8 cellular contexts compared by ENCODE assay signal in the genomic region with DNA sequence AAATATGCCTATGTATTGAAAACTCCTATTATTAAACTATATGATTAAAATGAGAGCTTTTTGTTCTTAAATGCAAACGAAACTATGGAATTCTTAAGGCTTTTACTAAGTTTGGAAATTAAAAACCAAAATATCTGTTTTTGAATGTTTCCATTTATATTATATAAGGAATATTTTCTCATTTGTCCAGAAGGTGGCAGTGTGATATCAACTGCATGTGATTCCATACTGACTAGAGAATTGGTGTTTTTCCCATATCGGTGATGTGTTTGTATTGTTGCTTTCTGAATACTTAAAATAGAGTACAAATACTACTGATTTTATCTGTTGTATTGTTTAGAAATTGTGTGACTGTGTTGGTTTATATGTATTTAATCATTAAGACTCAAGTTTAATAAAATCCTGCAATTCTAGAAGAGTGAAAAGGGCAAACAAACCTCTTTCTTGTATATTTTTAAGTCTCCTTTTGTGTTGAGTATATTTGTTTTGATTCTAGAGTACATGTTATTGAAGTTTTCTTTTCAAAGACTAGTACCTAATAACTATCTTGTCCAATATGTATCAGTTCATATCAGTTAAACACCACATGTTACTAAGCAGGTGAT.
A peak's percentile ranks its signal among the peaks of the same experiment; 100 is the strongest.
DNase-seq lines count a peak whose midpoint lies in the region; ATAC-seq, FAIRE-seq and TF ChIP-seq lines count a peak whose summit lies in the region.

No MANE protein-coding gene starts in this region.

- H3K27me3 Mint-ChIP-seq in astrocyte (ENCODE audit: low read depth, unreplicated experiment), result no peaks in the 10 kb centered on the region
- H3K27me3 Mint-ChIP-seq in stimulated activated memory B cell treated with anti-CD40 and anti-IgM and Interleukin-4, amounts not matched to agents 10 μg/mL and 1 μg/mL and 100 μg/mL, for 72 hours, result no peaks in the 10 kb centered on the region

- no peaks in the 10 kb centered on the region for H3K4me1 ChIP-seq in astrocyte (ENCODE audit: insufficient read depth, low read length)
- no peaks in the 10 kb centered on the region for H3K4me1 ChIP-seq in uterus

- H3K9me3 ChIP-seq in astrocyte (ENCODE audit: insufficient read depth, low read depth, low read length) (peaks cover 1% of the 10 kb centered on the region), uterus (no peaks in the 10 kb centered on the region)

- H3K4me1 Mint-ChIP-seq in astrocyte (ENCODE audit: low read depth, unreplicated experiment), result peaks cover 13% of the 10 kb centered on the region
- H3K4me1 Mint-ChIP-seq in stimulated activated memory B cell treated with anti-CD40 and anti-IgM and Interleukin-4, amounts not matched to agents 10 μg/mL and 1 μg/mL and 100 μg/mL, for 72 hours, result no peaks in the 10 kb centered on the region

- no peak for ATAC-seq in stimulated activated memory B cell treated with anti-CD40 and anti-IgM and Interleukin-4, amounts not matched to agents 10 μg/mL and 1 μg/mL and 100 μg/mL, for 72 hours
- ATAC-seq in GM18502 (IDR thresholded peaks at IDR 0.05; ENCODE audit: poor library complexity, unreplicated experiment), result no peak

- H3K9ac ChIP-seq in astrocyte (ENCODE audit: low read length), result peak overlapping the region; percentile 18

- DNase-seq in GM06990 (ENCODE audit: extremely low read depth, insufficient read length) (peak; percentile 6), H4 (ENCODE audit: low spot score) (peak; percentile 46), NCI-H1694 (lab: John Stamatoyannopoulos, UW) (peak; percentile 32), astrocyte (ENCODE audit: low read depth) (peak; percentile 47), kidney glomerular epithelial cell (lab: John Stamatoyannopoulos, UW) (peak; percentile 67), uterus (no peak)

- no peaks in the 10 kb centered on the region for H3K79me2 ChIP-seq in astrocyte (ENCODE audit: insufficient read depth, low read length)

- H3K27me3 ChIP-seq in GM06990 (replicated peaks; ENCODE audit: control insufficient read depth, insufficient read depth, low read length) (no peaks in the 10 kb centered on the region), astrocyte (ENCODE audit: insufficient read depth, low read length) (no peaks in the 10 kb centered on the region), uterus (no peaks in the 10 kb centered on the region)

- TF ChIP-seq POLR2A in uterus (IDR thresholded peaks at IDR 0.05), result no peak

- peak; percentile 55 for TF ChIP-seq CTCF in GM06990 (IDR thresholded peaks at IDR 0.05; ENCODE audit: insufficient read depth, low read length, poor library complexity, severe bottlenecking)
- TF ChIP-seq CTCF in astrocyte (IDR thresholded peaks at IDR 0.05; ENCODE audit: insufficient read depth, low read depth, low read length), result peak; percentile 50
- TF ChIP-seq CTCF in uterus (IDR thresholded peaks at IDR 0.05), result peak; percentile 56 to 75 (median 73)

- peak; percentile 80 for FAIRE-seq in astrocyte (lab: Jason Lieb, UNC)

- H3K27ac ChIP-seq in astrocyte (ENCODE audit: low read depth, low read length), result peak overlapping the region; percentile 3
- peak overlapping the region in 1 of 2 donors; percentile 61 for H3K27ac ChIP-seq in uterus

- H3K4me3 ChIP-seq in GM06990 (replicated peaks; ENCODE audit: low read depth, low read length), result no peak overlapping the region
- no peak overlapping the region for H3K4me3 ChIP-seq in astrocyte (ENCODE audit: insufficient read depth, low read depth, low read length)
- no peak overlapping the region for H3K4me3 ChIP-seq in uterus

- H3K9me3 Mint-ChIP-seq in astrocyte (ENCODE audit: unreplicated experiment), result no peaks in the 10 kb centered on the region
- H3K9me3 Mint-ChIP-seq in stimulated activated memory B cell treated with anti-CD40 and anti-IgM and Interleukin-4, amounts not matched to agents 10 μg/mL and 1 μg/mL and 100 μg/mL, for 72 hours, result no peaks in the 10 kb centered on the region

- no peaks in the 10 kb centered on the region for H3K36me3 Mint-ChIP-seq in astrocyte (ENCODE audit: low read depth, unreplicated experiment)
- H3K36me3 Mint-ChIP-seq in stimulated activated memory B cell treated with anti-CD40 and anti-IgM and Interleukin-4, amounts not matched to agents 10 μg/mL and 1 μg/mL and 100 μg/mL, for 72 hours, result no peaks in the 10 kb centered on the region

- H3K4me2 ChIP-seq in astrocyte (ENCODE audit: low read length), result no peak overlapping the region

- H3K36me3 ChIP-seq in GM06990 (ENCODE audit: control insufficient read depth, insufficient read depth, low read length), result no peaks in the 10 kb centered on the region
- H3K36me3 ChIP-seq in astrocyte (ENCODE audit: insufficient read depth, low read length), result no peaks in the 10 kb centered on the region
- H3K36me3 ChIP-seq in uterus, result no peaks in the 10 kb centered on the region

- intact Hi-C loops in uterus (cut with DNase I; ENCODE audit: low total_unique reads), result no loop called here

- H3K27ac Mint-ChIP-seq in astrocyte (ENCODE audit: unreplicated experiment), result peak overlapping the region; percentile 88
- H3K27ac Mint-ChIP-seq in stimulated activated memory B cell treated with anti-CD40 and anti-IgM and Interleukin-4, amounts not matched to agents 10 μg/mL and 1 μg/mL and 100 μg/mL, for 72 hours, result no peak overlapping the region

- no peaks in the 10 kb centered on the region for H4K20me1 ChIP-seq in astrocyte (ENCODE audit: insufficient read depth, low read length)

- peak overlapping the region; percentile 35 for H2AFZ ChIP-seq in astrocyte (ENCODE audit: low read depth, low read length)

- H3K4me3 Mint-ChIP-seq in astrocyte (ENCODE audit: unreplicated experiment), result no peak overlapping the region
- no peak overlapping the region for H3K4me3 Mint-ChIP-seq in stimulated activated memory B cell treated with anti-CD40 and anti-IgM and Interleukin-4, amounts not matched to agents 10 μg/mL and 1 μg/mL and 100 μg/mL, for 72 hours

Comparison
In these comparisons a context has a peak if more than half of its experiments do, and no peak if none do; other contexts are left out.
1. DNase-seq: peak in GM06990 (single experiment), H4 (single experiment), NCI-H1694 (single experiment), astrocyte (single experiment) and kidney glomerular epithelial cell (single experiment); none in uterus (0 of 2).
2. Peak in every context shown above with its lines, with median percentiles within 50 percentile points of each other: CTCF ChIP-seq.